13 cellular contexts compared by ENCODE assay signal in genomic region chr14:68564236-68564825, GRCh38.
DNase-seq lines count a peak whose midpoint lies in the region; ATAC-seq and TF ChIP-seq lines count a peak whose summit lies in the region.
"Had no signal": no experiment of that assay in that cellular context is flagged by ENCODE, and none has a peak within 500 bp of the region (broad histone marks: within the 10 kb centered on the region; RNA-seq: fewer than 3 reads in every experiment).

No MANE protein-coding gene starts in this region.

- H3K9me3 ChIP-seq in T-helper 17 cell (ENCODE audit: control insufficient read depth, low read length, poor library complexity, severe bottlenecking) (no peaks in the 10 kb centered on the region), neuronal stem cell (replicated peaks in 1 of 2; ENCODE audit: control insufficient read depth in 2 of 2, insufficient read depth in 1 of 2, low read depth in 1 of 2, low read length in 2 of 2) (peaks cover 0 to 2% of the 10 kb centered on the region in 2 donors), transverse colon (no peaks in the 10 kb centered on the region)
- H3K9me3 ChIP-seq: SJSA1 had no signal

- no peak overlapping the region for H3K4ac ChIP-seq in neuronal stem cell (ENCODE audit: low read length)

- no peak overlapping the region for H3K27ac ChIP-seq in neuronal stem cell (replicated peaks; ENCODE audit: low read length)
- H3K27ac ChIP-seq in transverse colon: peak overlapping the region; percentile 45 to 70 (median 60)
- H3K27ac ChIP-seq: SJSA1 had no signal

- H3K36me3 ChIP-seq in neuronal stem cell (replicated peaks in 1 of 2; ENCODE audit: control insufficient read depth in 2 of 2, insufficient read depth in 2 of 2, low read length in 2 of 2) (no peaks in the 10 kb centered on the region), transverse colon (no peaks in the 10 kb centered on the region)
- H3K36me3 ChIP-seq: SJSA1 had no signal

- H3K4me3 ChIP-seq in neuronal stem cell (ENCODE audit: low read length in 2 of 2): no peak overlapping the region
- H3K4me3 ChIP-seq in transverse colon: no peak overlapping the region
- no peak overlapping the region for H3K4me3 ChIP-seq in foreskin fibroblast (ENCODE audit: low read depth in 1 of 2, low read length in 2 of 2)
- H3K4me3 ChIP-seq: SJSA1 had no signal

- no CpG with 5 or more reads among the region's 18 CpGs for WGBS in neuronal stem cell (ENCODE audit: extremely low coverage in 2 of 2, insufficient read length in 2 of 2, insufficient replicate concordance in 1 of 2), 2 donors
- 87 to 100% methylated on average over 1 to 18 of the region's 18 CpGs for WGBS in transverse colon (ENCODE audit: low coverage in 1 of 2), 2 donors

- TF ChIP-seq CTCF in transverse colon (IDR thresholded peaks at IDR 0.05) (no peak), foreskin fibroblast (IDR thresholded peaks at IDR 0.05; ENCODE audit: low read depth, low read length) (no peak)

- H2BK15ac ChIP-seq in neuronal stem cell (ENCODE audit: low read length): peak overlapping the region; percentile 71

- H3K27me3 ChIP-seq in neuronal stem cell (ENCODE audit: control insufficient read depth in 3 of 3, insufficient read depth in 3 of 3, low read depth in 1 of 3, low read length in 3 of 3) (no peaks in the 10 kb centered on the region), transverse colon (no peaks in the 10 kb centered on the region)
- H3K27me3 ChIP-seq: SJSA1 had no signal

- H3K9ac ChIP-seq in neuronal stem cell (ENCODE audit: low read depth, low read length, poor library complexity): peak overlapping the region; percentile 5

- TF ChIP-seq POLR2A in transverse colon (IDR thresholded peaks at IDR 0.05): no peak

- H2AFZ ChIP-seq in neuronal stem cell (ENCODE audit: low read length): no peak overlapping the region

- no peak overlapping the region for H3K4me2 ChIP-seq in neuronal stem cell (ENCODE audit: insufficient read depth, low read length, poor library complexity, severe bottlenecking)

- no peaks in the 10 kb centered on the region for H3K27me3 Mint-ChIP-seq in T-helper 17 cell

- H3K4me1 ChIP-seq in neuronal stem cell (ENCODE audit: control insufficient read depth in 2 of 2, insufficient read depth in 1 of 2, low read depth in 1 of 2, low read length in 2 of 2): peaks cover 23 to 26% of the 10 kb centered on the region in 2 donors
- H3K4me1 ChIP-seq in transverse colon: peaks cover 3 to 38% (median 4%) of the 10 kb centered on the region in 4 donors
- H3K4me1 ChIP-seq: SJSA1 had no signal

- ATAC-seq in T-helper 17 cell (no peak), left cardiac atrium (peak; percentile 24 to 53), GM18858 (IDR thresholded peaks at IDR 0.05; ENCODE audit: unreplicated experiment) (no peak)

- TF ChIP-seq EP300 in transverse colon (IDR thresholded peaks at IDR 0.05; ENCODE audit: low read depth): no peak

- peak overlapping the region; percentile 67 for H3K27ac Mint-ChIP-seq in T-helper 17 cell

- H3K14ac ChIP-seq in neuronal stem cell (ENCODE audit: low read length): no peak overlapping the region

- DNase-seq in T-helper 17 cell (no peak), left cardiac atrium (no peak), neuronal stem cell (ENCODE audit: low spot score) (no peak), transverse colon (no peak), foreskin fibroblast (no peak), NCI-H2196 (lab: John Stamatoyannopoulos, UW; ENCODE audit: unreplicated experiment) (no peak), LoVo (ENCODE audit: low spot score) (no peak)
- DNase-seq: activated gamma-delta T cell treated with Interleukin-2 at 50 U/mL for 16 hours, hippocampal formation, KBM-7, NCI-H2171 had no signal

- in situ Hi-C loops in transverse colon (cut with MboI; ENCODE audit: low pct_ligation_motif_present in 1 of 4, low pct_unique_long_range_greater_than_20kb in 1 of 4, low sequenced_read_pairs in 3 of 4): no loop called here

- no peaks in the 10 kb centered on the region for H3K79me1 ChIP-seq in neuronal stem cell (ENCODE audit: low read depth, low read length)

- peaks cover 23% of the 10 kb centered on the region for H3K4me1 Mint-ChIP-seq in T-helper 17 cell

- no peaks in the 10 kb centered on the region for H3K36me3 Mint-ChIP-seq in T-helper 17 cell (ENCODE audit: low read depth)

- H2BK120ac ChIP-seq in neuronal stem cell (ENCODE audit: low read depth, low read length): peak overlapping the region; percentile 2

- peak overlapping the region; percentile 12 for H3K4me3 Mint-ChIP-seq in T-helper 17 cell

- intact Hi-C loops in left cardiac atrium (cut with DNase I): no loop called here
- intact Hi-C loops in transverse colon (cut with DNase I; ENCODE audit: low total_unique reads): no loop called here

- no peak overlapping the region for H4K91ac ChIP-seq in neuronal stem cell (ENCODE audit: low read depth, low read length, poor library complexity)

- H2BK5ac ChIP-seq in neuronal stem cell (ENCODE audit: low read length): peak overlapping the region; percentile 43

- peak overlapping the region; percentile 82 for H3K18ac ChIP-seq in neuronal stem cell (ENCODE audit: low read length)

- no peak overlapping the region for H4K8ac ChIP-seq in neuronal stem cell (ENCODE audit: low read depth, low read length)

- H2BK12ac ChIP-seq in neuronal stem cell (ENCODE audit: low read length): no peak overlapping the region

- peak overlapping the region; percentile 88 for H2AK5ac ChIP-seq in neuronal stem cell (ENCODE audit: low read depth, low read length)

- H3K23ac ChIP-seq in neuronal stem cell (ENCODE audit: low read depth, low read length, poor library complexity): no peak overlapping the region

Comparison
In these comparisons a context has a peak if more than half of its experiments do, and no peak if none do; other contexts are left out.
1. ATAC-seq: peak in left cardiac atrium (2 of 2); none in T-helper 17 cell (single experiment) and GM18858 (single experiment).